11 cellular contexts compared by ENCODE assay signal in genomic region chr6:170480045-170480714, GRCh38.
A peak's percentile ranks its signal among the peaks of the same experiment; 100 is the strongest.
DNase-seq lines count a peak whose midpoint lies in the region; ATAC-seq and TF ChIP-seq lines count a peak whose summit lies in the region.
"Had no signal": no experiment of that assay in that cellular context is flagged by ENCODE, and none has a peak within 500 bp of the region (broad histone marks: within the 10 kb centered on the region; RNA-seq: fewer than 3 reads in every experiment).

No MANE protein-coding gene starts in this region.

- no peaks in the 10 kb centered on the region; the same call in 1 of the 2 replicates for H3K9me3 ChIP-seq in iPS DF 6.9 (ENCODE audit: control insufficient read depth, insufficient read depth, low read length)
- no peaks in the 10 kb centered on the region for H3K9me3 ChIP-seq in testis
- no peaks in the 10 kb centered on the region for H3K9me3 ChIP-seq in aorta (ENCODE audit: control insufficient read depth, low read length)
- H3K9me3 ChIP-seq: neutrophil had no signal

- no CpG with 5 or more reads among the region's 6 CpGs for WGBS in iPS DF 6.9 (ENCODE audit: insufficient coverage, insufficient read length)
- WGBS in testis, 2 donors: 33 to 43% methylated on average over 4 to 6 of the region's 6 CpGs
- WGBS in aorta, 2 donors: 13 to 17% methylated on average over 6 of the region's 6 CpGs

- POLR2A ChIA-PET in GM10248 (lab: Yijun Ruan, JAX): no interaction called here

- DNase-seq in NCI-H1105 treated with DMSO at 0.1 percent for 48 hours (lab: John Stamatoyannopoulos, UW): peak; percentile 26
- DNase-seq in NCI-H1105 (lab: John Stamatoyannopoulos, UW): no peak
- DNase-seq in astrocyte of the hippocampus (ENCODE audit: low read depth, low spot score): peak; percentile 47
- DNase-seq in iPS DF 6.9 (ENCODE audit: low read depth, low spot score): peak; percentile 18
- DNase-seq in testis: peak; percentile 29
- no peak for DNase-seq in HCEC 1CT
- no peak for DNase-seq in aorta
- no peak for DNase-seq in GM10248 (ENCODE audit: extremely low spot score)
- DNase-seq: NCI-H1417 treated with DMSO at 0.1 percent for 48 hours had no signal

- H3K4me1 ChIP-seq in iPS DF 6.9 (ENCODE audit: control insufficient read depth, insufficient read depth, low read length) (no peaks in the 10 kb centered on the region), testis (peaks cover 11% of the 10 kb centered on the region), aorta (ENCODE audit: control insufficient read depth in 1 of 2, insufficient read depth in 2 of 2, low read length in 2 of 2) (no peaks in the 10 kb centered on the region)

- intact Hi-C loops in testis (cut with DNase I; ENCODE audit: low total_unique reads): no loop called here
- intact Hi-C loops in aorta (cut with DNase I): no loop called here

- H3K27ac ChIP-seq in iPS DF 6.9 (ENCODE audit: low read length) (no peak overlapping the region), testis (no peak overlapping the region), aorta (ENCODE audit: low read depth in 1 of 2, low read length in 2 of 2) (no peak overlapping the region)
- H3K27ac ChIP-seq: neutrophil, SK-N-MC had no signal

- no peak for ATAC-seq in aorta (ENCODE audit: low FRiP score)

- H3K4me3 ChIP-seq in iPS DF 6.9 (ENCODE audit: low read length) (no peak overlapping the region), testis (no peak overlapping the region), aorta (ENCODE audit: low read length in 2 of 2) (no peak overlapping the region)
- H3K4me3 ChIP-seq: SK-N-MC had no signal

- H3K27me3 ChIP-seq in iPS DF 6.9 (ENCODE audit: control insufficient read depth, insufficient read depth, low read length): no peaks in the 10 kb centered on the region
- H3K27me3 ChIP-seq in testis: no peaks in the 10 kb centered on the region
- H3K27me3 ChIP-seq in aorta (ENCODE audit: control insufficient read depth in 1 of 2, insufficient read depth in 2 of 2, low read length in 1 of 2): no peaks in the 10 kb centered on the region

- CTCF ChIA-PET in GM10248 (lab: Yijun Ruan, JAX): no interaction called here

- TF ChIP-seq CTCF in testis (IDR thresholded peaks at IDR 0.05) (no peak), GM10248 (IDR thresholded peaks at IDR 0.05; ENCODE audit: control extremely low read depth, extremely low read depth, low read depth, missing control alignments) (no peak)

- no peak for TF ChIP-seq POLR2A in testis (IDR thresholded peaks at IDR 0.05)

- no peaks in the 10 kb centered on the region for H3K36me3 ChIP-seq in iPS DF 6.9 (ENCODE audit: control insufficient read depth, insufficient read depth, low read length)
- H3K36me3 ChIP-seq in testis (ENCODE audit: low read depth, missing control alignments): no peaks in the 10 kb centered on the region
- no peaks in the 10 kb centered on the region for H3K36me3 ChIP-seq in aorta (ENCODE audit: control insufficient read depth in 1 of 2, insufficient read depth in 2 of 2, low read length in 1 of 2)
- H3K36me3 ChIP-seq: neutrophil had no signal

Comparison
In these comparisons a context has a peak if more than half of its experiments do, and no peak if none do; other contexts are left out.
1. DNase-seq: peak in NCI-H1105 treated with DMSO at 0.1 percent for 48 hours (single experiment), astrocyte of the hippocampus (single experiment), iPS DF 6.9 (single experiment) and testis (single experiment); none in NCI-H1105 (single experiment), HCEC 1CT (single experiment), aorta (0 of 2) and GM10248 (single experiment).